ENCODE assay signal across 8 cellular contexts in genomic region chr11:59822989-59823566, GRCh38. TPM values are rescaled to one million over a fixed set of nuclear protein-coding genes. Genes with fewer than 3 reads are reported as not detected.
DNase-seq lines count a peak whose midpoint lies in the region; ATAC-seq, FAIRE-seq and TF ChIP-seq lines count a peak whose summit lies in the region.

No MANE protein-coding gene starts in this region.

- no peaks in the 10 kb centered on the region for H3K36me3 Mint-ChIP-seq in activated T-cell treated with anti-CD3 and anti-CD28 coated beads, Interleukin-2, amount 50 U/mL, for 72 hours (ENCODE audit: insufficient read depth in 2 of 2)

- H3K4me3 ChIP-seq in mammary epithelial cell (replicated peaks in 1 of 3; ENCODE audit: insufficient read depth in 1 of 3, low read depth in 2 of 3, low read length in 3 of 3) (no peak overlapping the region), upper lobe of left lung (no peak overlapping the region)

- H2AFZ ChIP-seq in mammary epithelial cell (ENCODE audit: low read depth, low read length), result peak overlapping the region; percentile 78

- TF ChIP-seq EP300 in upper lobe of left lung (IDR thresholded peaks at IDR 0.05), result no peak

- H3K4me2 ChIP-seq in mammary epithelial cell (ENCODE audit: insufficient read depth, low read depth, low read length), result peak overlapping the region; percentile 65

- no peaks in the 10 kb centered on the region for H3K79me2 ChIP-seq in mammary epithelial cell (ENCODE audit: insufficient read depth, low read length)

- intact Hi-C loops in mammary epithelial cell (cut with micrococcal nuclease), result loop anchor here (1.0 to 5.0 kb wide), 4 partner anchors 96 to 369 kb away; no protein-coding TSS in a partner anchor

- 1% methylated on average over 9 of the region's 9 CpGs for WGBS in mammary epithelial cell (ENCODE audit: low coverage, missing lambda C conversion rate)
- WGBS in upper lobe of left lung, 2 donors, result 4 to 6% methylated on average over 9 of the region's 9 CpGs

- H3K4me3 Mint-ChIP-seq in activated T-cell treated with anti-CD3 and anti-CD28 coated beads, Interleukin-2, amount 50 U/mL, for 72 hours, result no peak overlapping the region

- peak; percentile 75 to 78 for ATAC-seq in activated T-cell treated with anti-CD3 and anti-CD28 coated beads, Interleukin-2, amount 50 U/mL, for 72 hours (replicated peaks in 1 of 2)
- ATAC-seq in GM21576 (IDR thresholded peaks at IDR 0.05; ENCODE audit: unreplicated experiment) (peak; percentile 91), upper lobe of left lung (ENCODE audit: low FRiP score in 2 of 2) (peak; percentile 77 to 79)

- H3K9me3 ChIP-seq in mammary epithelial cell (replicated peaks; ENCODE audit: insufficient read depth, low read length) (no peaks in the 10 kb centered on the region), upper lobe of left lung (no peaks in the 10 kb centered on the region)

- DNase-seq in activated T-cell treated with anti-CD3 and anti-CD28 coated beads, Interleukin-2, amount 50 U/mL, for 72 hours, result peak; percentile 23 to 27
- no peak for DNase-seq in activated T-cell treated with anti-CD3 and anti-CD28 coated beads, Interleukin-2, amount 50 U/mL, for 48 hours
- DNase-seq in HTR-8/SVneo (ENCODE audit: insufficient read length, low spot score), result peak; percentile 40
- peak; percentile 94 for DNase-seq in OCI-M1 (lab: John Stamatoyannopoulos, UW)
- DNase-seq in mammary epithelial cell, result peak; percentile 65
- peak; percentile 65 for DNase-seq in left kidney (ENCODE audit: low read depth, low spot score)
- DNase-seq in upper lobe of left lung, result peak in 1 of 2 donors; percentile 41

- TF ChIP-seq CTCF in mammary epithelial cell (conservative IDR thresholded peaks at IDR 0.05 in 1 of 2, IDR thresholded peaks at IDR 0.05 in 1 of 2; ENCODE audit: extremely low read depth in 1 of 2, insufficient read depth in 1 of 2, low read depth in 1 of 2, low read length in 2 of 2) (peak; percentile 71 to 73), upper lobe of left lung (IDR thresholded peaks at IDR 0.05) (peak; percentile 20 to 69 (median 52))

- CTCF ChIA-PET in mammary epithelial cell (lab: Charles Lee; ENCODE audit: low non-redundant PET), result interaction anchor here (0.6 to 0.7 kb wide), 3 partner anchors 96 to 396 kb away, joined by 4 to 7 read pairs (median 5); no protein-coding TSS in a partner anchor

- no TSS peak for BruUV-seq in mammary epithelial cell (replicated peaks; lab: Mats Ljungman, UMichigan)

- no peak overlapping the region for H3K27ac ChIP-seq in mammary epithelial cell (ENCODE audit: insufficient read depth, low read depth, low read length)
- no peak overlapping the region for H3K27ac ChIP-seq in upper lobe of left lung

- H3K27me3 ChIP-seq in mammary epithelial cell (ENCODE audit: insufficient read depth, low read length), result no peaks in the 10 kb centered on the region
- no peaks in the 10 kb centered on the region for H3K27me3 ChIP-seq in upper lobe of left lung

- no peaks in the 10 kb centered on the region for H3K9me3 Mint-ChIP-seq in activated T-cell treated with anti-CD3 and anti-CD28 coated beads, Interleukin-2, amount 50 U/mL, for 72 hours

- H3K4me1 Mint-ChIP-seq in activated T-cell treated with anti-CD3 and anti-CD28 coated beads, Interleukin-2, amount 50 U/mL, for 72 hours (ENCODE audit: low read depth), result peaks cover 5% of the 10 kb centered on the region

- FAIRE-seq in HTR-8/SVneo (lab: Jason Lieb, UNC), result no peak

- in situ Hi-C loops in mammary epithelial cell (cut with MboI; ENCODE audit: low sequenced_read_pairs in 2 of 2), result loop anchor here (10.0 to 25.0 kb wide), 2 partner anchors 92 to 314 kb away; no protein-coding TSS in a partner anchor

- no peak overlapping the region for H3K9ac ChIP-seq in mammary epithelial cell (ENCODE audit: insufficient read depth, low read length)

- H3K36me3 ChIP-seq in mammary epithelial cell (ENCODE audit: insufficient read depth, low read length) (no peaks in the 10 kb centered on the region), upper lobe of left lung (no peaks in the 10 kb centered on the region)

- dilution Hi-C loops in mammary epithelial cell (cut with HindIII; ENCODE audit: low sequenced_read_pairs), result no loop called here

- no peak overlapping the region for H3K27ac Mint-ChIP-seq in activated T-cell treated with anti-CD3 and anti-CD28 coated beads, Interleukin-2, amount 50 U/mL, for 72 hours

- no peaks in the 10 kb centered on the region for H4K20me1 ChIP-seq in mammary epithelial cell (ENCODE audit: insufficient read depth, low read length)

- no peaks in the 10 kb centered on the region for H3K4me1 ChIP-seq in mammary epithelial cell (ENCODE audit: insufficient read depth, low read length)
- H3K4me1 ChIP-seq in upper lobe of left lung, result peaks cover 0 to 6% (median 0%) of the 10 kb centered on the region in 4 donors

- no peaks in the 10 kb centered on the region for H3K27me3 Mint-ChIP-seq in activated T-cell treated with anti-CD3 and anti-CD28 coated beads, Interleukin-2, amount 50 U/mL, for 72 hours (ENCODE audit: low read depth)

- no peak for TF ChIP-seq POLR2A in upper lobe of left lung (IDR thresholded peaks at IDR 0.05)

RNA-seq across cellular contexts. Expression of gene MRPL16, which starts 12.5 kb away (rescaled TPM):
- total RNA-seq in activated T-cell treated with anti-CD3 and anti-CD28 coated beads, Interleukin-2, amount 50 U/mL, for 72 hours, result 10 to 100 TPM; 53.8 to 58.0 TPM
- total RNA-seq in mammary epithelial cell (10 to 100 TPM; 27.7 to 46.6 TPM), upper lobe of left lung (10 to 100 TPM; 15.9 to 40.0 (median 35.0) TPM)
- polyA plus RNA-seq in mammary epithelial cell, result 90.3 TPM
- polyA minus RNA-seq in mammary epithelial cell, result 45.1 TPM

RNA-seq across cellular contexts. Expression of gene CBLIF, which starts 22.2 kb away (rescaled TPM):
- total RNA-seq in activated T-cell treated with anti-CD3 and anti-CD28 coated beads, Interleukin-2, amount 50 U/mL, for 72 hours, result not detected
- total RNA-seq in mammary epithelial cell (not detected), upper lobe of left lung (not detected)
- not detected for polyA plus RNA-seq in mammary epithelial cell
- not detected for polyA minus RNA-seq in mammary epithelial cell

RNA-seq across cellular contexts. Expression of gene TCN1, which starts 43.2 kb away (rescaled TPM):
- total RNA-seq in activated T-cell treated with anti-CD3 and anti-CD28 coated beads, Interleukin-2, amount 50 U/mL, for 72 hours, result not detected
- 10 to 100 TPM in 1 of 2 donors, 1 to 10 TPM in 1; 2.9 to 16.8 TPM for total RNA-seq in mammary epithelial cell
- 4.8 TPM for polyA plus RNA-seq in mammary epithelial cell
- not detected for polyA minus RNA-seq in mammary epithelial cell
- total RNA-seq in upper lobe of left lung, result 1 to 10 TPM in 1 of 6 donors, not detected in 5; 1.1 TPM

RNA-seq across cellular contexts. Expression of gene OOSP3, which starts 55.5 kb away (rescaled TPM):
- not detected for total RNA-seq in activated T-cell treated with anti-CD3 and anti-CD28 coated beads, Interleukin-2, amount 50 U/mL, for 72 hours
- not detected for total RNA-seq in mammary epithelial cell
- polyA plus RNA-seq in mammary epithelial cell, result not detected
- polyA minus RNA-seq in mammary epithelial cell, result not detected
- not detected for total RNA-seq in upper lobe of left lung

Comparison
In these comparisons a context has a peak if more than half of its experiments do, and no peak if none do; other contexts are left out.
1. DNase-seq: peak in activated T-cell treated with anti-CD3 and anti-CD28 coated beads, Interleukin-2, amount 50 U/mL, for 72 hours (2 of 2), HTR-8/SVneo (single experiment), OCI-M1 (single experiment), mammary epithelial cell (single experiment) and left kidney (single experiment); none in activated T-cell treated with anti-CD3 and anti-CD28 coated beads, Interleukin-2, amount 50 U/mL, for 48 hours (0 of 2).
2. Peak in every context shown above with its lines, with median percentiles within 50 percentile points of each other: ATAC-seq.